In the genomic region with DNA sequence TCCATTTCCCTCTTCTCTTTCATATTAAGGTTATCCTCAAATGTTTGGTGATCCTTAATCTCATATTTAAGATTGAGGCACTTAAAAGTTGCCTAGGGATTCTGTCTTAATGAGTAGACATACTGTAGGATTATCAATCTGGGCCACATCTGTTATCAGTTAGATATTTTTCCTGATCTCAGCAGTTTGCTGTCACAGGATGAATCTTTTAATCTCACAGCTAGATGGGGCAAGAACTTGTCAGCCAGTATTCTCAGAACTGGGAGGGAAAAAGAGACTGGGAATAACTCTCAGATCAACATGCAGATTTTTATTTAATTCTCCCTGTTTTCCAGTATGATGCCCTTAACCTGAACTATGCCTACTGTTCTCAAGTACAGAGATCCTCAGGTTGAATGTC, we compare ENCODE assay signal across 27 cellular contexts. TPM values are rescaled to one million over a fixed set of nuclear protein-coding genes. Genes with fewer than 3 reads are reported as not detected.
DNase-seq lines count a peak whose midpoint lies in the region; ATAC-seq, FAIRE-seq and TF ChIP-seq lines count a peak whose summit lies in the region.
"Had no signal": no experiment of that assay in that cellular context is flagged by ENCODE, and none has a peak within 500 bp of the region (broad histone marks: within the 10 kb centered on the region; RNA-seq: fewer than 3 reads in every experiment).

No MANE protein-coding gene starts in this region.

- peak overlapping the region; percentile 2 for H3K4me3 Mint-ChIP-seq in CD8-positive, alpha-beta T cell
- H3K4me3 Mint-ChIP-seq in chondrocyte (ENCODE audit: unreplicated experiment) = no peak overlapping the region
- H3K4me3 Mint-ChIP-seq: activated naive CD4-positive, alpha-beta T cell treated with anti-CD3 and anti-CD28 coated beads, Interleukin-2, amount 10 ng/mL, durations not matched to agents 7 days and 5 days; activated T-cell treated with anti-CD3 and anti-CD28 coated beads, Interleukin-2, amount 50 U/mL, for 4 hours; stimulated activated naive B cell treated with anti-CD40 and anti-IgM and Interleukin-4, amounts not matched to agents 10 μg/mL and 1 μg/mL and 100 μg/mL, for 72 hours had no signal

- no peak overlapping the region for H3K9ac ChIP-seq in liver (ENCODE audit: low read depth in 1 of 2, low read length in 2 of 2)

- peaks cover 82% of the 10 kb centered on the region for H3K4me1 Mint-ChIP-seq in CD8-positive, alpha-beta T cell (ENCODE audit: low read depth)
- peaks cover 39% of the 10 kb centered on the region for H3K4me1 Mint-ChIP-seq in chondrocyte (ENCODE audit: low read depth)

- no peak overlapping the region for H3K27ac Mint-ChIP-seq in CD8-positive, alpha-beta T cell
- no peak overlapping the region for H3K27ac Mint-ChIP-seq in chondrocyte (ENCODE audit: unreplicated experiment)
- H3K27ac Mint-ChIP-seq: activated naive CD4-positive, alpha-beta T cell treated with anti-CD3 and anti-CD28 coated beads, Interleukin-2, amount 10 ng/mL, durations not matched to agents 7 days and 5 days; stimulated activated naive B cell treated with anti-CD40 and anti-IgM and Interleukin-4, amounts not matched to agents 10 μg/mL and 1 μg/mL and 100 μg/mL, for 72 hours had no signal

- CTCF ChIA-PET in CD8-positive, alpha-beta T cell (lab: Charles Lee) = no interaction called here

- no peaks in the 10 kb centered on the region for H3K27me3 Mint-ChIP-seq in CD8-positive, alpha-beta T cell (ENCODE audit: low read depth)
- no peaks in the 10 kb centered on the region for H3K27me3 Mint-ChIP-seq in chondrocyte (ENCODE audit: low read depth)
- H3K27me3 Mint-ChIP-seq: activated naive CD4-positive, alpha-beta T cell treated with anti-CD3 and anti-CD28 coated beads, Interleukin-2, amount 10 ng/mL, durations not matched to agents 7 days and 5 days; stimulated activated naive B cell treated with anti-CD40 and anti-IgM and Interleukin-4, amounts not matched to agents 10 μg/mL and 1 μg/mL and 100 μg/mL, for 72 hours had no signal

- peak; percentile 11 for FAIRE-seq in GM19239 (lab: Jason Lieb, UNC)
- FAIRE-seq: keratinocyte had no signal

- no peak overlapping the region for H3K27ac ChIP-seq in CD8-positive, alpha-beta T cell (ENCODE audit: low read depth, low read length)
- H3K27ac ChIP-seq in liver (ENCODE audit: low read depth in 1 of 2, low read length in 2 of 2) (no peak overlapping the region), tibial artery (no peak overlapping the region)
- H3K27ac ChIP-seq: ascending aorta, thoracic aorta had no signal

- no peaks in the 10 kb centered on the region for H3K27me3 ChIP-seq in CD8-positive, alpha-beta T cell (ENCODE audit: insufficient read depth, low read length)
- H3K27me3 ChIP-seq in liver (ENCODE audit: control insufficient read depth in 4 of 4, insufficient read depth in 4 of 4, low read length in 3 of 4) (no peaks in the 10 kb centered on the region), tibial artery (no peaks in the 10 kb centered on the region)
- H3K27me3 ChIP-seq: ascending aorta, BE2C, dorsolateral prefrontal cortex had no signal

- H3K9me3 Mint-ChIP-seq in CD8-positive, alpha-beta T cell = peaks cover 5% of the 10 kb centered on the region
- peaks cover 8% of the 10 kb centered on the region for H3K9me3 Mint-ChIP-seq in chondrocyte (ENCODE audit: low read depth)

- peak; percentile 13 to 30 for TF ChIP-seq RAD21 in liver (IDR thresholded peaks at IDR 0.05)

- H3K4me1 ChIP-seq in CD8-positive, alpha-beta T cell (ENCODE audit: insufficient read depth, low read length) = peaks cover 27% of the 10 kb centered on the region
- H3K4me1 ChIP-seq in liver (ENCODE audit: control insufficient read depth in 4 of 4, insufficient read depth in 4 of 4, low read length in 3 of 4) (peaks cover 0 to 6% (median 3%) of the 10 kb centered on the region in 4 donors), tibial artery (peaks cover 0 to 43% (median 16%) of the 10 kb centered on the region in 4 donors)
- H3K4me1 ChIP-seq: BE2C had no signal

- POLR2A ChIA-PET in CD8-positive, alpha-beta T cell (lab: Charles Lee) = no interaction called here

- no peak for ATAC-seq in CD8-positive, alpha-beta T cell
- ATAC-seq: activated CD4-positive, CD25-positive, alpha-beta regulatory T cell treated with anti-CD3 and anti-CD28 coated beads, Interleukin-2, amount 50 U/mL, for 24 hours; activated T-cell treated with anti-CD3 and anti-CD28 coated beads, Interleukin-2, amount 50 U/mL, for 4 hours; HCT116; SK-N-SH treated with all-trans-retinoic acid at 6 μM for 48 hours; stimulated activated naive B cell treated with anti-CD40 and anti-IgM and Interleukin-4, amounts not matched to agents 10 μg/mL and 1 μg/mL and 100 μg/mL, for 72 hours had no signal

- DNase-seq in CD8-positive, alpha-beta T cell = no peak
- no peak for DNase-seq in GM19239 (ENCODE audit: insufficient read length, low spot score)
- no peak for DNase-seq in chondrocyte (ENCODE audit: low spot score)
- no peak for DNase-seq in activated T-cell treated with anti-CD3 and anti-CD28 coated beads, Interleukin-2, amount 50 U/mL, for 1 hour
- DNase-seq in activated effector memory CD4-positive, alpha-beta T cell treated with Interleukin-2 at 50 U/mL for 16 hours = no peak
- DNase-seq in tibial artery = no peak
- DNase-seq: activated naive CD4-positive, alpha-beta T cell treated with anti-CD3 and anti-CD28 coated beads, Interleukin-2, amount 10 ng/mL, durations not matched to agents 7 days and 5 days; activated T-cell treated with anti-CD3 and anti-CD28 coated beads, Interleukin-2, amount 50 U/mL, for 4 hours; BE2C; caudate nucleus; COR-L47; dorsolateral prefrontal cortex; Karpas-422; NCI-H187; NCI-H69; retina; stimulated activated CD4-positive, alpha-beta T cell treated with anti-CD3 and anti-CD28 coated beads, Interleukin-2, amount 100 ng/mL, for 48 hours; stimulated activated naive B cell treated with anti-CD40 and anti-IgM and Interleukin-4, amounts not matched to agents 10 μg/mL and 1 μg/mL and 100 μg/mL, for 72 hours; T1000 had no signal

- peaks cover 24% of the 10 kb centered on the region for H3K36me3 Mint-ChIP-seq in CD8-positive, alpha-beta T cell
- H3K36me3 Mint-ChIP-seq in chondrocyte (ENCODE audit: low read depth) = peaks cover 3% of the 10 kb centered on the region

- H3K9me3 ChIP-seq in CD8-positive, alpha-beta T cell (ENCODE audit: low read length) = no peaks in the 10 kb centered on the region
- H3K9me3 ChIP-seq in liver (ENCODE audit: control insufficient read depth in 4 of 4, low read length in 3 of 4) = no peaks in the 10 kb centered on the region
- peaks cover 0 to 5% (median 0%) of the 10 kb centered on the region in 3 donors for H3K9me3 ChIP-seq in tibial artery
- H3K9me3 ChIP-seq: ascending aorta, BE2C, thoracic aorta had no signal

- TF ChIP-seq CTCF in CD8-positive, alpha-beta T cell (IDR thresholded peaks at IDR 0.05) = no peak
- TF ChIP-seq CTCF in chondrocyte (IDR thresholded peaks at IDR 0.05) = peak; percentile 13
- no peak for TF ChIP-seq CTCF in liver (IDR thresholded peaks at IDR 0.05; ENCODE audit: low read depth, low read length, missing input control)
- TF ChIP-seq CTCF in tibial artery (IDR thresholded peaks at IDR 0.05) = no peak

- H3K36me3 ChIP-seq in CD8-positive, alpha-beta T cell (ENCODE audit: insufficient read depth, low read length) = no peaks in the 10 kb centered on the region
- no peaks in the 10 kb centered on the region for H3K36me3 ChIP-seq in liver (ENCODE audit: control insufficient read depth in 4 of 4, insufficient read depth in 3 of 4, low read depth in 1 of 4, low read length in 3 of 4)
- no peaks in the 10 kb centered on the region for H3K36me3 ChIP-seq in tibial artery
- H3K36me3 ChIP-seq: ascending aorta, BE2C, thoracic aorta had no signal

- no peak overlapping the region for H3K4me3 ChIP-seq in CD8-positive, alpha-beta T cell (ENCODE audit: low read depth, low read length)
- H3K4me3 ChIP-seq in liver (ENCODE audit: low read depth in 1 of 3, low read length in 3 of 3) (no peak overlapping the region), tibial artery (no peak overlapping the region)
- H3K4me3 ChIP-seq: ascending aorta, dorsolateral prefrontal cortex, lung, thoracic aorta had no signal

- intact Hi-C loops in CD8-positive, alpha-beta T cell (cut with DNase I, micrococcal nuclease) = no loop called here
- intact Hi-C loops in tibial artery (cut with DNase I; ENCODE audit: low total_unique reads) = no loop called here

TF ChIP-seq in liver, 16 proteins besides CTCF, POLR2A, EP300 and RAD21 (continues in another document):
- TF ChIP-seq, protein P1, sequence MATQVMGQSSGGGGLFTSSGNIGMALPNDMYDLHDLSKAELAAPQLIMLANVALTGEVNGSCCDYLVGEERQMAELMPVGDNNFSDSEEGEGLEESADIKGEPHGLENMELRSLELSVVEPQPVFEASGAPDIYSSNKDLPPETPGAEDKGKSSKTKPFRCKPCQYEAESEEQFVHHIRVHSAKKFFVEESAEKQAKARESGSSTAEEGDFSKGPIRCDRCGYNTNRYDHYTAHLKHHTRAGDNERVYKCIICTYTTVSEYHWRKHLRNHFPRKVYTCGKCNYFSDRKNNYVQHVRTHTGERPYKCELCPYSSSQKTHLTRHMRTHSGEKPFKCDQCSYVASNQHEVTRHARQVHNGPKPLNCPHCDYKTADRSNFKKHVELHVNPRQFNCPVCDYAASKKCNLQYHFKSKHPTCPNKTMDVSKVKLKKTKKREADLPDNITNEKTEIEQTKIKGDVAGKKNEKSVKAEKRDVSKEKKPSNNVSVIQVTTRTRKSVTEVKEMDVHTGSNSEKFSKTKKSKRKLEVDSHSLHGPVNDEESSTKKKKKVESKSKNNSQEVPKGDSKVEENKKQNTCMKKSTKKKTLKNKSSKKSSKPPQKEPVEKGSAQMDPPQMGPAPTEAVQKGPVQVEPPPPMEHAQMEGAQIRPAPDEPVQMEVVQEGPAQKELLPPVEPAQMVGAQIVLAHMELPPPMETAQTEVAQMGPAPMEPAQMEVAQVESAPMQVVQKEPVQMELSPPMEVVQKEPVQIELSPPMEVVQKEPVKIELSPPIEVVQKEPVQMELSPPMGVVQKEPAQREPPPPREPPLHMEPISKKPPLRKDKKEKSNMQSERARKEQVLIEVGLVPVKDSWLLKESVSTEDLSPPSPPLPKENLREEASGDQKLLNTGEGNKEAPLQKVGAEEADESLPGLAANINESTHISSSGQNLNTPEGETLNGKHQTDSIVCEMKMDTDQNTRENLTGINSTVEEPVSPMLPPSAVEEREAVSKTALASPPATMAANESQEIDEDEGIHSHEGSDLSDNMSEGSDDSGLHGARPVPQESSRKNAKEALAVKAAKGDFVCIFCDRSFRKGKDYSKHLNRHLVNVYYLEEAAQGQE (IDR thresholded peaks at IDR 0.05) = no peak
- no peak for TF ChIP-seq JUND (IDR thresholded peaks at IDR 0.05)
- TF ChIP-seq HNF4G (IDR thresholded peaks at IDR 0.05) = no peak
- no peak for TF ChIP-seq EGR1 (IDR thresholded peaks at IDR 0.05; ENCODE audit: low read depth in 2 of 2)
- TF ChIP-seq, protein P2, sequence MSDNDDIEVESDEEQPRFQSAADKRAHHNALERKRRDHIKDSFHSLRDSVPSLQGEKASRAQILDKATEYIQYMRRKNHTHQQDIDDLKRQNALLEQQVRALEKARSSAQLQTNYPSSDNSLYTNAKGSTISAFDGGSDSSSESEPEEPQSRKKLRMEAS (IDR thresholded peaks at IDR 0.05) = no peak
- TF ChIP-seq HNF4A (conservative IDR thresholded peaks at IDR 0.05) = no peak

RNA-seq across cellular contexts. Expression of a gene that starts 14.0 kb away (rescaled TPM):
- total RNA-seq in CD8-positive, alpha-beta T cell = 100 to 1,000 TPM; 105 to 109 TPM
- total RNA-seq in chondrocyte (37.9 to 47.6 TPM (median 46.3 TPM) in 3 replicates), liver (10 to 100 TPM; 35.6 to 38.8 TPM)
- 10 to 100 TPM in 1 of 2 donors, 1 to 10 TPM in 1; 6.8 to 18.7 TPM for polyA plus RNA-seq in liver
